11 cellular contexts compared by ENCODE assay signal in the genomic region with DNA sequence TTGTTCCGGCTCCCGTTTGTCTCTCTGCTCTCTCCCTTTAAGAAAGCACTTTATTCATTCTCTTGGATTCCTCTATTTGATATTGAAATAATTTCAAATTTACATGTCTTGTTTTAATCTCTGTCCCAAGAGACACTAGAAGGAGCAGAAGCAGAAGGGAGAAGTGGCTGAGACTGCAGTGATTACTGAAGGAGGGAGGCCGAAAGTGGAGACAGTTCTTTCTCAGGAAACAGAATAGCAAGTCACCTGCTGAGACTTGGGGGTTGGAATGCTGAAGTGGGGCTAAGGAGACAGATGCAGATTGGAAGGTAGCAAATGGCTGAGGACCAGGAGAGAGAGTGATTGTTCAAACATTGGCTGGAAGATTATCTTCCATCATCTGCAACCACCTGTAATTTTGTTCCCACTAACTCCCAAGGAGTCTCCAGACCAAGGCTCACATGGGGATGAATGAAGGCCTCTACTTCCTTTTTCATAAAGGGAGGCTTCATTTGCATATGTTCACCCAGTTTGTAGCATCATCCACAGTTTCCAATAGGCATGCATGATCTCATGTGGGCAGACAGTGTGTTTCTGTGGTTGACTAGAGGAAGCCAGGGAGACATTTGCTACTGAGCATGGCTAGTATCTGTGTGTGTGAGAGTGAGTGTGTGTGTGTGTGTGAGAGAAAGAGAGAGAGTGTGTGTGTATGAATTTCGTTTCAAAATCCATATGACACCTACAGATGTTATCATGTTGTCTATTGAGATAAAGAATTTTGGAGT. TPM values are rescaled to one million over a fixed set of nuclear protein-coding genes. Genes with fewer than 3 reads are reported as not detected.
DNase-seq lines count a peak whose midpoint lies in the region; ATAC-seq, FAIRE-seq and TF ChIP-seq lines count a peak whose summit lies in the region.
"Had no signal": no experiment of that assay in that cellular context is flagged by ENCODE, and none has a peak within 500 bp of the region (broad histone marks: within the 10 kb centered on the region; RNA-seq: fewer than 3 reads in every experiment).

No MANE protein-coding gene starts in this region.

- H3K9me3 ChIP-seq in Peyer's patch (no peaks in the 10 kb centered on the region), kidney (ENCODE audit: control insufficient read depth in 1 of 2, low read length in 2 of 2) (no peaks in the 10 kb centered on the region)

- H3K36me3 ChIP-seq in Peyer's patch (no peaks in the 10 kb centered on the region), kidney (ENCODE audit: control insufficient read depth in 1 of 2, insufficient read depth in 2 of 2, low read length in 2 of 2) (no peaks in the 10 kb centered on the region)

- peak in 2 of 3 donors; percentile 60 to 71 for DNase-seq in Peyer's patch
- peak; percentile 58 for DNase-seq in naive B cell
- DNase-seq in kidney, result no peak
- no peak for DNase-seq in RWPE1 (ENCODE audit: low spot score)
- no peak for DNase-seq in NCI-H1105 (lab: John Stamatoyannopoulos, UW)

- H3K4me3 ChIP-seq in Peyer's patch (no peak overlapping the region), kidney (ENCODE audit: low read length in 2 of 2) (no peak overlapping the region)

- TF ChIP-seq CTCF in Peyer's patch (IDR thresholded peaks at IDR 0.05) (no peak), kidney (IDR thresholded peaks at IDR 0.05; ENCODE audit: borderline replicate concordance, extremely low read depth, insufficient read depth) (no peak), RWPE1 (conservative IDR thresholded peaks at IDR 0.05; ENCODE audit: low read depth) (no peak)

- POLR2A ChIA-PET in RWPE1 (lab: Yijun Ruan, JAX; ENCODE audit: low non-redundant PET), result no interaction called here

- CTCF ChIA-PET in RWPE1 (lab: Yijun Ruan, JAX), result no interaction called here

- peak overlapping the region; percentile 61 to 94 (median 88) for H3K27ac Mint-ChIP-seq in naive B cell

- no peak overlapping the region for H3K9ac ChIP-seq in kidney (ENCODE audit: low read length in 2 of 2)
- H3K9ac ChIP-seq: parathyroid adenoma had no signal

- H3K4me3 Mint-ChIP-seq in naive B cell, result peak overlapping the region in 7 of 8 donors; percentile 34 to 70 (median 65)

- no peaks in the 10 kb centered on the region for H3K36me3 Mint-ChIP-seq in naive B cell

- FAIRE-seq in kidney (lab: Jason Lieb, UNC), result no peak

- peak; percentile 76 for ATAC-seq in GM18508 (IDR thresholded peaks at IDR 0.05; ENCODE audit: insufficient read depth, unreplicated experiment)
- peak; percentile 74 for ATAC-seq in HG02678 (IDR thresholded peaks at IDR 0.05; ENCODE audit: unreplicated experiment)
- peak; percentile 90 to 94 for ATAC-seq in naive B cell (ENCODE audit: low read depth in 2 of 2)
- no peak for ATAC-seq in GM18861 (IDR thresholded peaks at IDR 0.05; ENCODE audit: unreplicated experiment)

- H3K27me3 ChIP-seq in Peyer's patch, result no peaks in the 10 kb centered on the region

- no peaks in the 10 kb centered on the region for H3K27me3 Mint-ChIP-seq in naive B cell

- H3K9me3 Mint-ChIP-seq in naive B cell, result no peaks in the 10 kb centered on the region

- H3K4me1 Mint-ChIP-seq in naive B cell, result peaks cover 20 to 35% (median 32%) of the 10 kb centered on the region in 3 donors

- H3K4me1 ChIP-seq in Peyer's patch (peaks cover 0 to 5% (median 0%) of the 10 kb centered on the region in 4 donors), kidney (ENCODE audit: control insufficient read depth in 1 of 2, insufficient read depth in 1 of 2, low read depth in 1 of 2, low read length in 2 of 2) (no peaks in the 10 kb centered on the region)
- H3K4me1 ChIP-seq: parathyroid adenoma had no signal

- peak overlapping the region in 2 of 4 donors; percentile 8 to 62 for H3K27ac ChIP-seq in Peyer's patch
- no peak overlapping the region for H3K27ac ChIP-seq in kidney (ENCODE audit: low read depth in 2 of 2, low read length in 2 of 2)
- H3K27ac ChIP-seq in RWPE1, result no peak overlapping the region
- H3K27ac ChIP-seq: epithelial cell of prostate, parathyroid adenoma had no signal

- TF ChIP-seq POLR2A in Peyer's patch (IDR thresholded peaks at IDR 0.05), result no peak

- intact Hi-C loops in kidney (cut with DNase I), result no loop called here

RNA-seq across cellular contexts. Expression of gene LTF, which starts 24.0 kb away (rescaled TPM):
- 10 to 100 TPM in 1 of 4 donors, 1 to 10 TPM in 1, under 1 TPM in 1, not detected in 1; 0.38 to 12.4 (median 1.1) TPM for total RNA-seq in Peyer's patch
- polyA plus RNA-seq in naive B cell (ENCODE audit: low read depth in 6 of 6), result 1 to 10 TPM in 1 of 6 donors, not detected in 5; 2.5 TPM
- total RNA-seq in kidney, result 1,823 TPM
- polyA plus RNA-seq in kidney (ENCODE audit: insufficient read depth, low read depth, low replicate concordance), result 34.7 TPM
- total RNA-seq: T-helper 2 cell treated with Interferon-gamma antibody and Interleukin-4, amounts not matched to agents 100 ng/mL and 5 ng/mL, for 36 hours had no signal

RNA-seq across cellular contexts. Expression of gene CCRL2, which starts 33.7 kb away (rescaled TPM):
- total RNA-seq in Peyer's patch (10 to 100 TPM in 3 of 4 donors, not detected in 1; 13.5 to 21.2 (median 16.0) TPM), kidney (2.8 TPM)
- polyA plus RNA-seq in naive B cell (ENCODE audit: low read depth in 6 of 6) (1 to 10 TPM in 3 of 6 donors, under 1 TPM in 2, not detected in 1; 0.73 to 1.8 (median 1.2) TPM), kidney (ENCODE audit: insufficient read depth, low read depth, low replicate concordance) (2.1 TPM)

RNA-seq across cellular contexts. Expression of gene RTP3, which starts 57.1 kb away (rescaled TPM):
- total RNA-seq in Peyer's patch (not detected), kidney (not detected)
- polyA plus RNA-seq in naive B cell (ENCODE audit: low read depth in 6 of 6) (not detected), kidney (ENCODE audit: insufficient read depth, low read depth, low replicate concordance) (0.30 TPM)
- total RNA-seq: T-helper 2 cell treated with Interferon-gamma antibody and Interleukin-4, amounts not matched to agents 100 ng/mL and 5 ng/mL, for 36 hours had no signal

Comparison
In these comparisons a context has a peak if more than half of its experiments do, and no peak if none do; other contexts are left out.
1. DNase-seq: peak in Peyer's patch (2 of 3) and naive B cell (single experiment); none in kidney (single experiment), RWPE1 (single experiment) and NCI-H1105 (single experiment).
2. RNA of gene LTF, which starts 24.0 kb away (total RNA-seq): 1,823 TPM in kidney (single experiment); 0.38 to 12.4 TPM in Peyer's patch; every median in the first group is over 100 times any median in the second.